In genomic region chr5:180352116-180352975, GRCh38 we compare ENCODE assay signal across 1 cellular context.
TF ChIP-seq lines count a peak whose summit lies in the region.

No MANE protein-coding gene starts in this region.

TF ChIP-seq in HepG2, 621 proteins besides CTCF, POLR2A, EP300 and RAD21:
- TF ChIP-seq PRDM15 (CRISPR knock-in tag; IDR thresholded peaks at IDR 0.05) = no peak
- TF ChIP-seq ZNF3 (CRISPR knock-in tag; IDR thresholded peaks at IDR 0.05) = no peak
- TF ChIP-seq EZH2 (conservative IDR thresholded peaks at IDR 0.05; ENCODE audit: low read depth, low read length) = peak; percentile 82; the same call in 1 of the 2 replicates
- peak; percentile 70; the same call in 1 of the 2 replicates for TF ChIP-seq ZNF362 (CRISPR knock-in tag; IDR thresholded peaks at IDR 0.05; ENCODE audit: borderline replicate concordance)
- peak; percentile 56 for TF ChIP-seq HNRNPLL (IDR thresholded peaks at IDR 0.05; ENCODE audit: low read depth, low read length, poor library complexity, severe bottlenecking)
- TF ChIP-seq ZNF780A (CRISPR knock-in tag; IDR thresholded peaks at IDR 0.05) = no peak
- TF ChIP-seq PBX2 (CRISPR knock-in tag; IDR thresholded peaks at IDR 0.05) = no peak
- no peak for TF ChIP-seq MAFK (conservative IDR thresholded peaks at IDR 0.05 in 1 of 2, IDR thresholded peaks at IDR 0.05 in 1 of 2; ENCODE audit: low read length in 2 of 2)
- no peak for TF ChIP-seq CEBPG (CRISPR knock-in tag; IDR thresholded peaks at IDR 0.05)
- TF ChIP-seq, protein P1, sequence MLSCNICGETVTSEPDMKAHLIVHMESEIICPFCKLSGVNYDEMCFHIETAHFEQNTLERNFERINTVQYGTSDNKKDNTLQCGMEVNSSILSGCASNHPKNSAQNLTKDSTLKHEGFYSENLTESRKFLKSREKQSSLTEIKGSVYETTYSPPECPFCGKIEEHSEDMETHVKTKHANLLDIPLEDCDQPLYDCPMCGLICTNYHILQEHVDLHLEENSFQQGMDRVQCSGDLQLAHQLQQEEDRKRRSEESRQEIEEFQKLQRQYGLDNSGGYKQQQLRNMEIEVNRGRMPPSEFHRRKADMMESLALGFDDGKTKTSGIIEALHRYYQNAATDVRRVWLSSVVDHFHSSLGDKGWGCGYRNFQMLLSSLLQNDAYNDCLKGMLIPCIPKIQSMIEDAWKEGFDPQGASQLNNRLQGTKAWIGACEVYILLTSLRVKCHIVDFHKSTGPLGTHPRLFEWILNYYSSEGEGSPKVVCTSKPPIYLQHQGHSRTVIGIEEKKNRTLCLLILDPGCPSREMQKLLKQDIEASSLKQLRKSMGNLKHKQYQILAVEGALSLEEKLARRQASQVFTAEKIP (CRISPR knock-in tag; IDR thresholded peaks at IDR 0.05; ENCODE audit: borderline replicate concordance) = no peak
- TF ChIP-seq ZNF225 (CRISPR knock-in tag; IDR thresholded peaks at IDR 0.05) = no peak
- TF ChIP-seq PRMT3 (CRISPR knock-in tag; IDR thresholded peaks at IDR 0.05; ENCODE audit: borderline replicate concordance, low read depth) = no peak
- TF ChIP-seq THAP9 (CRISPR knock-in tag; IDR thresholded peaks at IDR 0.05; ENCODE audit: borderline replicate concordance) = no peak
- TF ChIP-seq ZNF777 (CRISPR knock-in tag; IDR thresholded peaks at IDR 0.05) = 0 out of 2 replicates have a peak, but pooled peaks have one; percentile 10
- TF ChIP-seq MTF2 (CRISPR knock-in tag; IDR thresholded peaks at IDR 0.05; ENCODE audit: borderline replicate concordance) = 0 out of 2 replicates have a peak, but pooled peaks have one; percentile 33
- no peak for TF ChIP-seq RFXANK (CRISPR knock-in tag; IDR thresholded peaks at IDR 0.05)
- TF ChIP-seq, protein P2, sequence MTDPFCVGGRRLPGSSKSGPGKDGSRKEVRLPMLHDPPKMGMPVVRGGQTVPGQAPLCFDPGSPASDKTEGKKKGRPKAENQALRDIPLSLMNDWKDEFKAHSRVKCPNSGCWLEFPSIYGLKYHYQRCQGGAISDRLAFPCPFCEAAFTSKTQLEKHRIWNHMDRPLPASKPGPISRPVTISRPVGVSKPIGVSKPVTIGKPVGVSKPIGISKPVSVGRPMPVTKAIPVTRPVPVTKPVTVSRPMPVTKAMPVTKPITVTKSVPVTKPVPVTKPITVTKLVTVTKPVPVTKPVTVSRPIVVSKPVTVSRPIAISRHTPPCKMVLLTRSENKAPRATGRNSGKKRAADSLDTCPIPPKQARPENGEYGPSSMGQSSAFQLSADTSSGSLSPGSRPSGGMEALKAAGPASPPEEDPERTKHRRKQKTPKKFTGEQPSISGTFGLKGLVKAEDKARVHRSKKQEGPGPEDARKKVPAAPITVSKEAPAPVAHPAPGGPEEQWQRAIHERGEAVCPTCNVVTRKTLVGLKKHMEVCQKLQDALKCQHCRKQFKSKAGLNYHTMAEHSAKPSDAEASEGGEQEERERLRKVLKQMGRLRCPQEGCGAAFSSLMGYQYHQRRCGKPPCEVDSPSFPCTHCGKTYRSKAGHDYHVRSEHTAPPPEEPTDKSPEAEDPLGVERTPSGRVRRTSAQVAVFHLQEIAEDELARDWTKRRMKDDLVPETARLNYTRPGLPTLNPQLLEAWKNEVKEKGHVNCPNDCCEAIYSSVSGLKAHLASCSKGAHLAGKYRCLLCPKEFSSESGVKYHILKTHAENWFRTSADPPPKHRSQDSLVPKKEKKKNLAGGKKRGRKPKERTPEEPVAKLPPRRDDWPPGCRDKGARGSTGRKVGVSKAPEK (CRISPR knock-in tag; IDR thresholded peaks at IDR 0.05; ENCODE audit: borderline replicate concordance) = no peak
- no peak for TF ChIP-seq ZBTB42 (CRISPR knock-in tag; IDR thresholded peaks at IDR 0.05)
- TF ChIP-seq AGO2 (optimal IDR thresholded peaks at IDR 0.05; ENCODE audit: low read depth, low read length) = no peak
- no peak for TF ChIP-seq ZNF563 (CRISPR knock-in tag; IDR thresholded peaks at IDR 0.05)
- TF ChIP-seq ZNF354B (CRISPR knock-in tag; IDR thresholded peaks at IDR 0.05) = no peak
- TF ChIP-seq, protein P3, sequence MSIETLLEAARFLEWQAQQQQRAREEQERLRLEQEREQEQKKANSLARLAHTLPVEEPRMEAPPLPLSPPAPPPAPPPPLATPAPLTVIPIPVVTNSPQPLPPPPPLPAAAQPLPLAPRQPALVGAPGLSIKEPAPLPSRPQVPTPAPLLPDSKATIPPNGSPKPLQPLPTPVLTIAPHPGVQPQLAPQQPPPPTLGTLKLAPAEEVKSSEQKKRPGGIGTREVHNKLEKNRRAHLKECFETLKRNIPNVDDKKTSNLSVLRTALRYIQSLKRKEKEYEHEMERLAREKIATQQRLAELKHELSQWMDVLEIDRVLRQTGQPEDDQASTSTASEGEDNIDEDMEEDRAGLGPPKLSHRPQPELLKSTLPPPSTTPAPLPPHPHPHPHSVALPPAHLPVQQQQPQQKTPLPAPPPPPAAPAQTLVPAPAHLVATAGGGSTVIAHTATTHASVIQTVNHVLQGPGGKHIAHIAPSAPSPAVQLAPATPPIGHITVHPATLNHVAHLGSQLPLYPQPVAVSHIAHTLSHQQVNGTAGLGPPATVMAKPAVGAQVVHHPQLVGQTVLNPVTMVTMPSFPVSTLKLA (IDR thresholded peaks at IDR 0.05) = no peak
- TF ChIP-seq PATZ1 (CRISPR knock-in tag; IDR thresholded peaks at IDR 0.05) = no peak
- TF ChIP-seq ZNF496 (CRISPR knock-in tag; IDR thresholded peaks at IDR 0.05; ENCODE audit: insufficient replicate concordance) = no peak
